8 cellular contexts compared by ENCODE assay signal in the genomic region with DNA sequence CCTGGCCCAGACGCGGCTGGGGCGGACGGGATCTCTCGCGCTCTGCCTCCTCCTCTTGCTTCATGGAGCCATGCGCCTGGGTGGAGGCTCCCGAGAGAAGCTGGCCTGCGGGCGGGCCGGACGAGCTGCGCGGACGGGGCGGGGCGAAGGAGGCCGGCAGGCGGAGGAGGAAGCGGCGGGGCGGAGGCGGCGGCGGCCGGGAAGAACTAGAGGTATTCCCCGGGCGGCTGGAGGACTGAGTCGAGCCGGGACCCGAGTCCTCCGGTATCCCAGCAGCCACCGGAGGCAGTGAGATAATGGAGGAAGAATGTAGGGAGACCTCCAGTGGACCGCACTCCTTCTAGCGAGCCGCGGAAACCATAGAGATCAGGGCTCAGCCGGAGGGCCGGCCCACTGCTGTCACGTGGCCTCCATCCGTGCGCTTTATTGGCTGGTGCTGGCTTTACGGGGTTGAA. TPM values are rescaled to one million over a fixed set of nuclear protein-coding genes. Genes with fewer than 3 reads are reported as not detected.
DNase-seq lines count a peak whose midpoint lies in the region; ATAC-seq and TF ChIP-seq lines count a peak whose summit lies in the region.
"Not testable (repeated sequence)": the region's sequence is repeated elsewhere in the genome, so short reads cannot be mapped to it uniquely, and the experiment has no call there.

No MANE protein-coding gene starts in this region.

- DNase-seq in BE2C (peak; percentile 73), NCI-H510A (lab: John Stamatoyannopoulos, UW) (peak; percentile 52), colonic mucosa (peak; percentile 89)
- DNase-seq in activated CD4-positive, alpha-beta T cell treated with anti-CD3 and anti-CD28 coated beads for 48 hours: peak; percentile 84
- peak; percentile 65 for DNase-seq in stimulated activated CD4-positive, alpha-beta T cell treated with anti-CD3 and anti-CD28 coated beads, Interleukin-15, amount 100 ng/mL, for 48 hours (ENCODE audit: low read depth in 2 of 2)

- H3K4me3 ChIP-seq in BE2C (ENCODE audit: low read depth, low read length) (peak overlapping the region; percentile 44), colonic mucosa (peak overlapping the region; percentile 38)

- H3K27me3 ChIP-seq in BE2C; colonic mucosa; layer of hippocampus (ENCODE audit: control insufficient read depth, insufficient read depth, low read length): not testable (repeated sequence)

- not testable (repeated sequence) for H3K36me3 ChIP-seq in BE2C, colonic mucosa

- H3K27ac ChIP-seq in colonic mucosa (peak overlapping the region; percentile 89), layer of hippocampus (ENCODE audit: low read depth, low read length) (peak overlapping the region; percentile 71)

- H3K9me3 ChIP-seq in BE2C, colonic mucosa: not testable (repeated sequence)

- H3K4me1 ChIP-seq in BE2C, colonic mucosa: not testable (repeated sequence)

- intact Hi-C loops in colonic mucosa (cut with DNase I): not testable (repeated sequence)

- peak overlapping the region in 1 of 2 donors; percentile 78 for H3K9ac ChIP-seq in colonic mucosa (ENCODE audit: low read depth in 2 of 2, low read length in 2 of 2)

- TF ChIP-seq CTCF in BE2C (IDR thresholded peaks at IDR 0.05; ENCODE audit: low read depth, low read length); colonic mucosa (IDR thresholded peaks at IDR 0.05): not testable (repeated sequence)

- ATAC-seq in GM19324 (IDR thresholded peaks at IDR 0.05; ENCODE audit: low FRiP score, unreplicated experiment): peak; percentile 94
- ATAC-seq in HG03442 (IDR thresholded peaks at IDR 0.05; ENCODE audit: unreplicated experiment): peak; percentile 82

RNA-seq across cellular contexts. Expression of a gene that starts 15.3 kb away (rescaled TPM):
- polyA plus RNA-seq in BE2C (2012; ENCODE audit: insufficient read depth, insufficient read length, low read depth): 1.0 TPM
- 1 to 10 TPM; 1.8 to 3.3 TPM for total RNA-seq in colonic mucosa

Comparison
In these comparisons a context has a peak if more than half of its experiments do, and no peak if none do; other contexts are left out.
1. Peak in every context shown above with its lines: DNase-seq, ATAC-seq, H3K4me3 ChIP-seq and H3K27ac ChIP-seq.